Comparison of ENCODE assay signal across 7 cellular contexts in the genomic region with DNA sequence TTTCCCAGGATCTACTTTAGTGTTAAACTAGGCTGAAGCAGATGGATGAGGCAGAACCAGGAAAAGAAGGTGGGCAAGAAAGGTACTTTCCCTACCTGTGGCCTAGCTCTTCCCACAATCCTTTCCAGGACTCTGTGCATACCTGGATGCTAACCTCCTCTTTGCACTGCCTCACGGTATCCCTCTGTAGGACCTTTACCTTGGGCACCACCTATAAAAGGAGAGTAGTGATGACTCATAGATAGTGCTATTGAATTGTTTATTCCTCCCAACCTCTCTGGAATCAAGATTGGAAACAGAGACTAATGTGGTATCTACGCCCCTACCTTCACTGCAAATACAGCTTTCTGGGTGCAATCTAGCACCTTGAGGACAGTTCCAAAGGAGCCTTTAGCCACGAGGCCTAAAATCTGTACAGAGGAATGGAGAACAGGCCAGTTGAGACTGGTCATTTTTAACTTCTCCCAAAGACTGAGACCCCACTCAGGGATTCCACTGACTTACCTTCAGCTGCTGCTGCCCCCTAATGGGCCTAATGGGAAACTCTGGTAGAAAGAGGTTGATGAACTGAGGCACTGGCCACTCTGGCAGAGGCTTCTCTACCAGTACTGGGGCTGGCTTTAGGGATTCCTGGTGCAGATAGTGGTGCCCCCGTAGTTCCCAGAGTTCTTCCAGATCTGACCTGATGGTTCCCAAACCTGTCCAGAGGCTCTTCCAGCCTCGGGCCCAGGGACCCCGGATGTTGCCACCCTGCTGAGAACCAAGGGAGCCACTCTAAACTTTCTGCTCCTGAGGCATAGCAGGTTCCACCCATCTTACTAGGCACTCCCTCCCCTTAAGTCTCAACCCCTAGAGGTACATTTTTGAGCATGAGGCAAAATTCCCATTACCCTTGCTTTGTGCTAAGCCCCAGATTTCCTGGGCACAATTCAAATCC. TPM values are rescaled to one million over a fixed set of nuclear protein-coding genes. Genes with fewer than 3 reads are reported as not detected.
DNase-seq lines count a peak whose midpoint lies in the region; ATAC-seq lines count a peak whose summit lies in the region.

No MANE protein-coding gene starts in this region.

- DNase-seq in ELF-1 (ENCODE audit: low read depth, low spot score), result peak; percentile 38
- DNase-seq in M059J (ENCODE audit: low read depth), result peak; percentile 39
- peak; percentile 39 to 43 for DNase-seq in activated T-cell treated with anti-CD3 and anti-CD28 coated beads, Interleukin-2, amount 50 U/mL, for 48 hours
- peak; percentile 40 for DNase-seq in fibroblast of peridontal ligament (ENCODE audit: extremely low read depth)
- DNase-seq in neuronal stem cell (ENCODE audit: low spot score), result peak; percentile 44
- DNase-seq in NCI-H446 treated with DMSO at 0.1 percent for 48 hours (lab: John Stamatoyannopoulos, UW), result no peak

- H3K9me3 ChIP-seq in neuronal stem cell (replicated peaks in 1 of 2; ENCODE audit: control insufficient read depth in 2 of 2, insufficient read depth in 1 of 2, low read depth in 1 of 2, low read length in 2 of 2), result no peaks in the 10 kb centered on the region

- H3K4ac ChIP-seq in neuronal stem cell (ENCODE audit: low read length), result no peak overlapping the region

- no peak for ATAC-seq in HG03354 (IDR thresholded peaks at IDR 0.05; ENCODE audit: poor library complexity, severe bottlenecking, unreplicated experiment)

- no peak overlapping the region for H2AFZ ChIP-seq in neuronal stem cell (ENCODE audit: low read length)

- H2BK15ac ChIP-seq in neuronal stem cell (ENCODE audit: low read length), result no peak overlapping the region

- H3K18ac ChIP-seq in neuronal stem cell (ENCODE audit: low read length), result no peak overlapping the region

- H2AK5ac ChIP-seq in neuronal stem cell (ENCODE audit: low read depth, low read length), result no peak overlapping the region

- no peaks in the 10 kb centered on the region for H3K27me3 ChIP-seq in neuronal stem cell (ENCODE audit: control insufficient read depth in 3 of 3, insufficient read depth in 3 of 3, low read depth in 1 of 3, low read length in 3 of 3)

- H3K23ac ChIP-seq in neuronal stem cell (ENCODE audit: low read depth, low read length, poor library complexity), result no peak overlapping the region

- no peak overlapping the region for H2BK120ac ChIP-seq in neuronal stem cell (ENCODE audit: low read depth, low read length)

- H3K79me1 ChIP-seq in neuronal stem cell (ENCODE audit: low read depth, low read length), result no peaks in the 10 kb centered on the region

- H3K4me3 ChIP-seq in neuronal stem cell (ENCODE audit: low read length in 2 of 2), result no peak overlapping the region

- no peak overlapping the region for H3K27ac ChIP-seq in neuronal stem cell (replicated peaks; ENCODE audit: low read length)

- WGBS in neuronal stem cell (ENCODE audit: extremely low coverage in 2 of 2, insufficient read length in 2 of 2, insufficient replicate concordance in 1 of 2), 2 donors, result no CpG with 5 or more reads among the region's 6 CpGs

- no peak overlapping the region for H2BK12ac ChIP-seq in neuronal stem cell (ENCODE audit: low read length)

- no peak overlapping the region for H3K4me2 ChIP-seq in neuronal stem cell (ENCODE audit: insufficient read depth, low read length, poor library complexity, severe bottlenecking)

- H3K14ac ChIP-seq in neuronal stem cell (ENCODE audit: low read length), result no peak overlapping the region

- H3K4me1 ChIP-seq in neuronal stem cell (ENCODE audit: control insufficient read depth in 2 of 2, insufficient read depth in 1 of 2, low read depth in 1 of 2, low read length in 2 of 2), result peaks cover 2 to 5% of the 10 kb centered on the region in 2 donors

- no peak overlapping the region for H4K8ac ChIP-seq in neuronal stem cell (ENCODE audit: low read depth, low read length)

- no peak overlapping the region for H4K91ac ChIP-seq in neuronal stem cell (ENCODE audit: low read depth, low read length, poor library complexity)

- peaks cover 52 to 98% of the 10 kb centered on the region in 2 donors for H3K36me3 ChIP-seq in neuronal stem cell (replicated peaks in 1 of 2; ENCODE audit: control insufficient read depth in 2 of 2, insufficient read depth in 2 of 2, low read length in 2 of 2)

- H2BK5ac ChIP-seq in neuronal stem cell (ENCODE audit: low read length), result no peak overlapping the region

- H3K9ac ChIP-seq in neuronal stem cell (ENCODE audit: low read depth, low read length, poor library complexity), result no peak overlapping the region

RNA-seq across cellular contexts. Expression of gene RSKR, which starts 0.8 kb away (rescaled TPM):
- 2.2 and 9.7 TPM in 2 replicates for total RNA-seq in M059J (2014; rRNA removed; shearing (Covaris generic))
- 11.9 TPM for polyA plus RNA-seq in neuronal stem cell (2013, experiment 1 of 2)
- polyA plus RNA-seq in neuronal stem cell (2013, experiment 2 of 2), result 12.1 TPM

RNA-seq across cellular contexts. Expression of gene SPAG5, which starts 14.4 kb away (rescaled TPM):
- total RNA-seq in M059J (2014; rRNA removed; shearing (Covaris generic)), result 52.9 and 104 TPM in 2 replicates
- 105 TPM for polyA plus RNA-seq in neuronal stem cell (2013, experiment 1 of 2)
- polyA plus RNA-seq in neuronal stem cell (2013, experiment 2 of 2), result 103 TPM

RNA-seq across cellular contexts. Expression of gene BLTP2, which starts 31.8 kb away (rescaled TPM):
- total RNA-seq in M059J (2014; rRNA removed; shearing (Covaris generic)), result 92.0 and 97.6 TPM in 2 replicates
- polyA plus RNA-seq in neuronal stem cell (2013, experiment 1 of 2), result 54.2 TPM
- 55.4 TPM for polyA plus RNA-seq in neuronal stem cell (2013, experiment 2 of 2)

RNA-seq across cellular contexts. Expression of gene ALDOC, which starts 36.5 kb away (rescaled TPM):
- 0.32 TPM in 1 of 2 replicates, not detected in the other for total RNA-seq in M059J (2014; rRNA removed; shearing (Covaris generic))
- 10.6 TPM for polyA plus RNA-seq in neuronal stem cell (2013, experiment 1 of 2)
- polyA plus RNA-seq in neuronal stem cell (2013, experiment 2 of 2), result 10.9 TPM

RNA-seq across cellular contexts. Expression of gene PIGS, which starts 41.9 kb away (rescaled TPM):
- 112 and 119 TPM in 2 replicates for total RNA-seq in M059J (2014; rRNA removed; shearing (Covaris generic))
- 43.2 TPM for polyA plus RNA-seq in neuronal stem cell (2013, experiment 1 of 2)
- polyA plus RNA-seq in neuronal stem cell (2013, experiment 2 of 2), result 43.8 TPM
